ENCODE assay signal across 8 cellular contexts in genomic region chr5:161545701-161546462, GRCh38. TPM values are rescaled to one million over a fixed set of nuclear protein-coding genes. Genes with fewer than 3 reads are reported as not detected.
DNase-seq lines count a peak whose midpoint lies in the region; ATAC-seq and TF ChIP-seq lines count a peak whose summit lies in the region.

No MANE protein-coding gene starts in this region.

- H3K4me1 Mint-ChIP-seq in activated T-cell treated with anti-CD3 and anti-CD28 coated beads, Interleukin-2, amount 50 U/mL, for 4 hours (ENCODE audit: low read depth), result peaks cover 12% of the 10 kb centered on the region

- H3K4me3 Mint-ChIP-seq in activated T-cell treated with anti-CD3 and anti-CD28 coated beads, Interleukin-2, amount 50 U/mL, for 4 hours, result peak overlapping the region; percentile 37

- peaks cover 0 to 87% (median 25%) of the 10 kb centered on the region in 4 donors for H3K27me3 ChIP-seq in esophagus muscularis mucosa
- H3K27me3 ChIP-seq in body of pancreas, result peaks cover 0 to 32% of the 10 kb centered on the region in 2 donors

- no peak for ATAC-seq in activated T-cell treated with anti-CD3 and anti-CD28 coated beads, Interleukin-2, amount 50 U/mL, for 4 hours
- ATAC-seq in HG03442 (IDR thresholded peaks at IDR 0.05; ENCODE audit: unreplicated experiment) (peak; percentile 5), HG02623 (IDR thresholded peaks at IDR 0.05; ENCODE audit: unreplicated experiment) (no peak), body of pancreas (no peak)

- intact Hi-C loops in esophagus muscularis mucosa (cut with DNase I), result loop anchor here (5.0 to 10.0 kb wide), 2 partner anchors 1799 to 1861 kb away; no protein-coding TSS in a partner anchor
- intact Hi-C loops in body of pancreas (cut with DNase I), result no loop called here

- peaks cover 57% of the 10 kb centered on the region for H3K27me3 Mint-ChIP-seq in activated T-cell treated with anti-CD3 and anti-CD28 coated beads, Interleukin-2, amount 50 U/mL, for 4 hours (ENCODE audit: low read depth)

- 22% methylated on average over 13 of the region's 13 CpGs for WGBS in esophagus muscularis mucosa
- 12 to 21% methylated on average over 13 of the region's 13 CpGs for WGBS in body of pancreas, 2 donors

- TF ChIP-seq POLR2A in esophagus muscularis mucosa (IDR thresholded peaks at IDR 0.05; ENCODE audit: low read depth) (no peak), body of pancreas (IDR thresholded peaks at IDR 0.05) (no peak)

- H3K36me3 Mint-ChIP-seq in activated T-cell treated with anti-CD3 and anti-CD28 coated beads, Interleukin-2, amount 50 U/mL, for 4 hours (ENCODE audit: insufficient read depth), result no peaks in the 10 kb centered on the region

- H3K36me3 ChIP-seq in esophagus muscularis mucosa, result no peaks in the 10 kb centered on the region
- no peaks in the 10 kb centered on the region for H3K36me3 ChIP-seq in body of pancreas (replicated peaks in 1 of 2; ENCODE audit: insufficient read depth in 1 of 2, low read depth in 2 of 2)

- H3K4me3 ChIP-seq in esophagus muscularis mucosa (peak overlapping the region; percentile 50 to 51 (median 50)), body of pancreas (no peak overlapping the region)

- no peak for DNase-seq in activated T-cell treated with anti-CD3 and anti-CD28 coated beads, Interleukin-2, amount 50 U/mL, for 4 hours
- DNase-seq in activated T-cell treated with anti-CD3 and anti-CD28 coated beads, Interleukin-2, amount 50 U/mL, for 48 hours, result no peak
- no peak for DNase-seq in esophagus muscularis mucosa (ENCODE audit: extremely low spot score)
- no peak for DNase-seq in body of pancreas
- no peak for DNase-seq in HUDEP-2 (lab: John Stamatoyannopoulos, UW; ENCODE audit: unreplicated experiment in 76 of 76)

- TF ChIP-seq CTCF in esophagus muscularis mucosa (IDR thresholded peaks at IDR 0.05) (no peak), body of pancreas (IDR thresholded peaks at IDR 0.05) (no peak)

- no peaks in the 10 kb centered on the region for H3K9me3 Mint-ChIP-seq in activated T-cell treated with anti-CD3 and anti-CD28 coated beads, Interleukin-2, amount 50 U/mL, for 4 hours

- TF ChIP-seq EP300 in esophagus muscularis mucosa (IDR thresholded peaks at IDR 0.05), result no peak

- H3K9me3 ChIP-seq in esophagus muscularis mucosa (peaks cover 0 to 4% (median 0%) of the 10 kb centered on the region in 4 donors), body of pancreas (no peaks in the 10 kb centered on the region)

- H3K27ac ChIP-seq in esophagus muscularis mucosa (replicated peaks in 1 of 4) (no peak overlapping the region), temporal lobe (ENCODE audit: low read depth, low read length) (peak overlapping the region; percentile 38), body of pancreas (no peak overlapping the region)

- H3K4me1 ChIP-seq in esophagus muscularis mucosa (peaks cover 13 to 38% (median 32%) of the 10 kb centered on the region in 4 donors), body of pancreas (peaks cover 32% of the 10 kb centered on the region)

RNA-seq across cellular contexts. Expression of gene GABRB2, which starts 0.6 kb away (rescaled TPM):
- not detected for total RNA-seq in activated T-cell treated with anti-CD3 and anti-CD28 coated beads, Interleukin-2, amount 50 U/mL, for 4 hours
- total RNA-seq in esophagus muscularis mucosa (1 to 10 TPM in 3 of 4 donors, under 1 TPM in 1; 0.92 to 1.7 (median 1.2) TPM), temporal lobe (65.2 TPM), body of pancreas (under 1 TPM in 1 of 2 donors, not detected in 1; under 0.01 TPM)

Comparison
In these comparisons a context has a peak if more than half of its experiments do, and no peak if none do; other contexts are left out.
1. H3K4me3 ChIP-seq: peak in esophagus muscularis mucosa (4 of 4); none in body of pancreas (0 of 2).
2. RNA of gene GABRB2, which starts 0.6 kb away (total RNA-seq): 65.2 TPM in temporal lobe (single experiment); 0.92 to 1.7 TPM in esophagus muscularis mucosa, not detected in activated T-cell treated with anti-CD3 and anti-CD28 coated beads, Interleukin-2, amount 50 U/mL, for 4 hours and under 0.01 TPM in body of pancreas; every median in the first group is over 10 times any median in the second.